29 cellular contexts compared by ENCODE assay signal in genomic region chr4:130646886-130647285, GRCh38.
"Had no signal": no experiment of that assay in that cellular context is flagged by ENCODE, and none has a peak within 500 bp of the region (broad histone marks: within the 10 kb centered on the region; RNA-seq: fewer than 3 reads in every experiment).

No MANE protein-coding gene starts in this region.

- H3K4me1 ChIP-seq: ascending aorta had no signal

- H3K4me3 Mint-ChIP-seq: activated CD8-positive, alpha-beta T cell treated with anti-CD3 and anti-CD28 coated beads for 36 hours; activated naive CD4-positive, alpha-beta T cell treated with anti-CD3 and anti-CD28 coated beads, Interleukin-2, amount 50 U/mL, for 24 hours; activated naive CD8-positive, alpha-beta T cell treated with anti-CD3 and anti-CD28 coated beads, Interleukin-2, amount 10 ng/mL, durations not matched to agents 7 days and 5 days; activated T-cell treated with anti-CD3 and anti-CD28 coated beads, Interleukin-2, amount 50 U/mL, for 72 hours; activated T-helper 17 cell treated with anti-CD3 and anti-CD28 coated beads, Interleukin-2, amount 50 U/mL, for 72 hours; IgD-negative memory B cell had no signal

- DNase-seq: activated CD4-positive, alpha-beta T cell treated with anti-CD3 and anti-CD28 coated beads for 1 hour; activated CD4-positive, alpha-beta T cell treated with anti-CD3 and anti-CD28 coated beads for 48 hours; activated CD4-positive, CD25-positive, alpha-beta regulatory T cell; activated CD8-positive, alpha-beta T cell treated with anti-CD3 and anti-CD28 coated beads for 36 hours; activated effector memory CD4-positive, alpha-beta T cell treated with anti-CD3 and anti-CD28 coated beads, Interleukin-2, amount 50 U/mL, for 16 hours; activated naive CD4-positive, alpha-beta T cell; activated naive CD8-positive, alpha-beta T cell treated with anti-CD3 and anti-CD28 coated beads, Interleukin-2, amount 10 ng/mL, durations not matched to agents 7 days and 5 days; activated T-cell treated with anti-CD3 and anti-CD28 coated beads, Interleukin-2, amount 50 U/mL, for 1 hour; activated T-cell treated with anti-CD3 and anti-CD28 coated beads, Interleukin-2, amount 50 U/mL, for 72 hours; amygdala; KBM-7; MM.1S; MV-4-11; NCI-H1092; NCI-H1436 treated with DMSO at 0.1 percent for 48 hours; NCI-H1694 treated with DMSO at 0.1 percent for 48 hours; NCI-H2029; NCI-H345; NCI-H526 treated with DMSO at 0.1 percent for 48 hours; Right ventricle myocardium superior; SW 1271; T-helper 1 cell; T-helper 2 cell; T-helper 9 cell had no signal

- ATAC-seq: activated CD8-positive, alpha-beta T cell treated with anti-CD3 and anti-CD28 coated beads for 36 hours; activated T-cell treated with anti-CD3 and anti-CD28 coated beads, Interleukin-2, amount 50 U/mL, for 72 hours; activated T-helper 17 cell treated with anti-CD3 and anti-CD28 coated beads, Interleukin-2, amount 50 U/mL, for 72 hours had no signal

- H3K27me3 Mint-ChIP-seq: activated CD8-positive, alpha-beta T cell treated with anti-CD3 and anti-CD28 coated beads for 36 hours; activated naive CD4-positive, alpha-beta T cell treated with anti-CD3 and anti-CD28 coated beads, Interleukin-2, amount 50 U/mL, for 24 hours; activated naive CD8-positive, alpha-beta T cell treated with anti-CD3 and anti-CD28 coated beads, Interleukin-2, amount 10 ng/mL, durations not matched to agents 7 days and 5 days; activated T-helper 17 cell treated with anti-CD3 and anti-CD28 coated beads, Interleukin-2, amount 50 U/mL, for 72 hours; IgD-negative memory B cell had no signal

- H3K36me3 Mint-ChIP-seq: activated naive CD4-positive, alpha-beta T cell treated with anti-CD3 and anti-CD28 coated beads, Interleukin-2, amount 50 U/mL, for 24 hours; activated naive CD8-positive, alpha-beta T cell treated with anti-CD3 and anti-CD28 coated beads, Interleukin-2, amount 10 ng/mL, durations not matched to agents 7 days and 5 days; IgD-negative memory B cell had no signal

- H3K4me3 ChIP-seq: ascending aorta had no signal

- H3K27ac ChIP-seq: ascending aorta, VCaP had no signal

- H3K27me3 ChIP-seq: ascending aorta had no signal

- H3K36me3 ChIP-seq: ascending aorta had no signal

- H3K27ac Mint-ChIP-seq: activated CD8-positive, alpha-beta T cell treated with anti-CD3 and anti-CD28 coated beads for 36 hours; activated naive CD4-positive, alpha-beta T cell treated with anti-CD3 and anti-CD28 coated beads, Interleukin-2, amount 50 U/mL, for 24 hours; activated naive CD8-positive, alpha-beta T cell treated with anti-CD3 and anti-CD28 coated beads, Interleukin-2, amount 10 ng/mL, durations not matched to agents 7 days and 5 days; activated T-cell treated with anti-CD3 and anti-CD28 coated beads, Interleukin-2, amount 50 U/mL, for 72 hours; activated T-helper 17 cell treated with anti-CD3 and anti-CD28 coated beads, Interleukin-2, amount 50 U/mL, for 72 hours; IgD-negative memory B cell had no signal

- H3K9me3 ChIP-seq: ascending aorta had no signal

- H3K4me1 Mint-ChIP-seq: activated naive CD4-positive, alpha-beta T cell treated with anti-CD3 and anti-CD28 coated beads, Interleukin-2, amount 50 U/mL, for 24 hours; activated naive CD8-positive, alpha-beta T cell treated with anti-CD3 and anti-CD28 coated beads, Interleukin-2, amount 10 ng/mL, durations not matched to agents 7 days and 5 days; activated T-helper 17 cell treated with anti-CD3 and anti-CD28 coated beads, Interleukin-2, amount 50 U/mL, for 72 hours; IgD-negative memory B cell had no signal
